8 cellular contexts compared by ENCODE assay signal in genomic region chr19:40610396-40611064, GRCh38. TPM values are rescaled to one million over a fixed set of nuclear protein-coding genes. Genes with fewer than 3 reads are reported as not detected.
DNase-seq lines count a peak whose midpoint lies in the region; ATAC-seq and TF ChIP-seq lines count a peak whose summit lies in the region.

No MANE protein-coding gene starts in this region.

- H3K4me2 ChIP-seq in DOHH2 (ENCODE audit: low read length), result peak overlapping the region; percentile 73
- peak overlapping the region; percentile 85 for H3K4me2 ChIP-seq in hepatocyte

- no peak overlapping the region for H3K27ac ChIP-seq in DOHH2 (ENCODE audit: low read depth, low read length)
- no peak overlapping the region for H3K27ac ChIP-seq in hepatocyte
- peak overlapping the region; percentile 82 to 93 (median 88) for H3K27ac ChIP-seq in spleen

- H3K9me2 ChIP-seq in DOHH2 (replicated peaks; ENCODE audit: control insufficient read depth, low read length) (no peaks in the 10 kb centered on the region), hepatocyte (replicated peaks; ENCODE audit: insufficient read depth) (no peaks in the 10 kb centered on the region)

- DNase-seq in RPMI7951 (ENCODE audit: low read depth) (peak; percentile 64), hepatocyte (ENCODE audit: low spot score) (no peak), spleen (peak; percentile 92), NCI-H1092 (lab: John Stamatoyannopoulos, UW) (no peak), dedifferentiated amniotic fluid mesenchymal stem cell (ENCODE audit: extremely low spot score) (no peak)

- peak overlapping the region; percentile 69 for H3K4me3 ChIP-seq in DOHH2 (ENCODE audit: low read length)
- H3K4me3 ChIP-seq in hepatocyte, result no peak overlapping the region
- H3K4me3 ChIP-seq in spleen, result peak overlapping the region in 7 of 8 donors; percentile 12 to 73 (median 48)

- H3K27ac Mint-ChIP-seq in activated naive CD8-positive, alpha-beta T cell, result peak overlapping the region; percentile 96

- no peaks in the 10 kb centered on the region for H4K20me1 ChIP-seq in DOHH2 (ENCODE audit: control insufficient read depth, insufficient read depth, low read depth, low read length)
- H4K20me1 ChIP-seq in hepatocyte (ENCODE audit: insufficient read depth, poor library complexity, severe bottlenecking), result no peaks in the 10 kb centered on the region

- H3K27me3 ChIP-seq in DOHH2 (ENCODE audit: control insufficient read depth, low read length) (no peaks in the 10 kb centered on the region), hepatocyte (no peaks in the 10 kb centered on the region), spleen (replicated peaks in 1 of 7) (peaks cover 0 to 73% (median 8%) of the 10 kb centered on the region in 7 donors)

- ATAC-seq in HG03175 (IDR thresholded peaks at IDR 0.05; ENCODE audit: unreplicated experiment), result no peak

- H3K9me3 ChIP-seq in DOHH2 (ENCODE audit: control insufficient read depth, insufficient read depth, low read length) (no peaks in the 10 kb centered on the region), hepatocyte (ENCODE audit: low read depth) (no peaks in the 10 kb centered on the region), spleen (no peaks in the 10 kb centered on the region)

- H3K36me3 Mint-ChIP-seq in activated naive CD8-positive, alpha-beta T cell, result no peaks in the 10 kb centered on the region

- H3K36me3 ChIP-seq in DOHH2 (ENCODE audit: control insufficient read depth, low read length), result no peaks in the 10 kb centered on the region
- no peaks in the 10 kb centered on the region for H3K36me3 ChIP-seq in hepatocyte (replicated peaks; ENCODE audit: insufficient read depth, low read depth)
- no peaks in the 10 kb centered on the region for H3K36me3 ChIP-seq in spleen

- TF ChIP-seq POLR2A in spleen (IDR thresholded peaks at IDR 0.05), result no peak

- H3K79me2 ChIP-seq in DOHH2 (ENCODE audit: control insufficient read depth, low read length) (no peaks in the 10 kb centered on the region), hepatocyte (peaks cover 1% of the 10 kb centered on the region)

- H3F3A ChIP-seq in DOHH2 (ENCODE audit: control insufficient read depth, insufficient read depth), result peaks cover 11% of the 10 kb centered on the region

- no peaks in the 10 kb centered on the region for H3K27me3 Mint-ChIP-seq in activated naive CD8-positive, alpha-beta T cell

- H3K4me1 ChIP-seq in DOHH2 (ENCODE audit: control insufficient read depth, low read length) (peaks cover 52% of the 10 kb centered on the region), hepatocyte (ENCODE audit: insufficient read depth) (peaks cover 17% of the 10 kb centered on the region), spleen (peaks cover 20 to 85% (median 58%) of the 10 kb centered on the region in 6 donors)

- H2AFZ ChIP-seq in hepatocyte, result no peak overlapping the region

- H3K9me3 Mint-ChIP-seq in activated naive CD8-positive, alpha-beta T cell (ENCODE audit: low read depth), result no peaks in the 10 kb centered on the region

- WGBS in hepatocyte (ENCODE audit: low lambda C conversion rate, missing lambda C conversion rate), result 76% methylated on average over 27 of the region's 29 CpGs
- WGBS in spleen, 5 donors, result 9 to 15% (median 14%) methylated on average over 29 of the region's 29 CpGs

- peak overlapping the region; percentile 89 for H3K4me3 Mint-ChIP-seq in activated naive CD8-positive, alpha-beta T cell

- H3K4me1 Mint-ChIP-seq in activated naive CD8-positive, alpha-beta T cell (ENCODE audit: low read depth), result peaks cover 56% of the 10 kb centered on the region

- intact Hi-C loops in spleen (cut with DNase I; ENCODE audit: low total_unique reads), result no loop called here

- TF ChIP-seq CTCF in DOHH2 (IDR thresholded peaks at IDR 0.05; ENCODE audit: low read depth, low read length, poor library complexity, severe bottlenecking) (no peak), hepatocyte (IDR thresholded peaks at IDR 0.05; ENCODE audit: poor library complexity) (no peak), spleen (IDR thresholded peaks at IDR 0.05 in 8 of 11, conservative IDR thresholded peaks at IDR 0.05 in 3 of 11) (no peak)

RNA-seq across cellular contexts. Expression of gene LTBP4, which starts 9.4 kb away (rescaled TPM):
- 21.5 and 22.0 TPM in 2 replicates for total RNA-seq in RPMI7951 (2014; rRNA removed; shearing (Covaris generic))
- total RNA-seq in hepatocyte (45.6 and 50.2 TPM in 2 replicates), spleen (100 to 1,000 TPM in 6 of 7 donors, 10 to 100 TPM in 1; 66.0 to 197 (median 186) TPM)
- polyA plus RNA-seq in hepatocyte (163 and 185 TPM in 2 replicates), spleen (100 to 1,000 TPM in 1 of 3 donors, 10 to 100 TPM in 2; 26.5 to 107 (median 34.3) TPM)

RNA-seq across cellular contexts. Expression of gene SHKBP1, which starts 33.9 kb away (rescaled TPM):
- total RNA-seq in RPMI7951 (2014; rRNA removed; shearing (Covaris generic)), result 31.0 and 33.3 TPM in 2 replicates
- total RNA-seq in hepatocyte (22.6 and 44.6 TPM in 2 replicates), spleen (100 to 1,000 TPM; 127 to 282 (median 151) TPM)
- polyA plus RNA-seq in hepatocyte (81.3 and 83.6 TPM in 2 replicates), spleen (100 to 1,000 TPM; 102 to 164 (median 152) TPM)

Comparison
In these comparisons a context has a peak if more than half of its experiments do, and no peak if none do; other contexts are left out.
1. H3K27ac ChIP-seq: peak in spleen (8 of 8); none in DOHH2 (single experiment) and hepatocyte (single experiment).
2. DNase-seq: peak in RPMI7951 (single experiment) and spleen (single experiment); none in hepatocyte (single experiment), NCI-H1092 (single experiment) and dedifferentiated amniotic fluid mesenchymal stem cell (single experiment).